In the genomic region with DNA sequence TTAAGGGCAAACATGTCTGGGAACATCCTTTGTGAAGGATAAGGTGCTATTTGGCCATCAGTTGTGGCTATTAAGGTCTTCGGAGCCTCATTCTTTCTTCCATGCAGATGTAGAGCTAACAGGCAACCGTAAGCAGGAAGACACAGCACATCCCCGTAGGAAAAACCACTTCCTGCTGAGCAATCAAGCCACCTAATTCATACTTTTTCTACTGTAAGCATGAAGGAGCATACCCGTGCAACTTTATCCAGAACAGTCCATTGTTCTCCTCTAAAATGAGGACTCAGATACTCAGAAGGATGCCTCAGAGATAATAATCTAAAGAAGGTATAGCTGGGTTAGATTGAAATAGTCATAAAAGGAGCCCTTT, we compare ENCODE assay signal across 10 cellular contexts.
DNase-seq lines count a peak whose midpoint lies in the region; ATAC-seq and TF ChIP-seq lines count a peak whose summit lies in the region.
"Had no signal": no experiment of that assay in that cellular context is flagged by ENCODE, and none has a peak within 500 bp of the region (broad histone marks: within the 10 kb centered on the region; RNA-seq: fewer than 3 reads in every experiment).

No MANE protein-coding gene starts in this region.

- ATAC-seq in Right ventricle myocardium inferior (peak; percentile 6), Right ventricle myocardium superior (ENCODE audit: poor library complexity) (no peak), lung (ENCODE audit: insufficient read depth, low FRiP score) (no peak), GM18907 (IDR thresholded peaks at IDR 0.05; ENCODE audit: unreplicated experiment) (no peak)

- H3K36me3 ChIP-seq in mammary epithelial cell (ENCODE audit: insufficient read depth, low read length) (no peaks in the 10 kb centered on the region), lung (ENCODE audit: control insufficient read depth in 2 of 2, insufficient read depth in 2 of 2, low read length in 2 of 2) (no peaks in the 10 kb centered on the region), uterus (no peaks in the 10 kb centered on the region)

- TF ChIP-seq POLR2A in uterus (IDR thresholded peaks at IDR 0.05): no peak

- H3K27ac ChIP-seq in mammary epithelial cell (ENCODE audit: insufficient read depth, low read depth, low read length): peak overlapping the region; percentile 71
- H3K27ac ChIP-seq in lung (ENCODE audit: low read depth in 1 of 2, low read length in 1 of 2): peak overlapping the region; percentile 1 to 54
- H3K27ac ChIP-seq in uterus: peak overlapping the region; percentile 53 to 60

- no peaks in the 10 kb centered on the region for H3K79me2 ChIP-seq in mammary epithelial cell (ENCODE audit: insufficient read depth, low read length)

- peak overlapping the region; percentile 49 for H3K4me2 ChIP-seq in mammary epithelial cell (ENCODE audit: insufficient read depth, low read depth, low read length)

- DNase-seq in Right ventricle myocardium inferior (ENCODE audit: missing footprints) (no peak), Right ventricle myocardium superior (no peak), mammary epithelial cell (peak; percentile 80), lung (ENCODE audit: low spot score) (no peak), uterus (no peak), GF-D8 (lab: John Stamatoyannopoulos, UW) (no peak), pons (ENCODE audit: low spot score) (no peak)
- DNase-seq: activated gamma-delta T cell treated with Interleukin-2 at 50 U/mL for 16 hours, NCI-H748 treated with DMSO at 0.1 percent for 48 hours had no signal

- 12% methylated on average over 4 of the region's 4 CpGs for WGBS in mammary epithelial cell (ENCODE audit: low coverage, missing lambda C conversion rate)
- 17 to 33% methylated on average over 4 of the region's 4 CpGs for WGBS in lung, 2 donors

- H3K4me1 ChIP-seq in mammary epithelial cell (ENCODE audit: insufficient read depth, low read length) (peaks cover 38% of the 10 kb centered on the region), lung (ENCODE audit: control insufficient read depth in 2 of 2, insufficient read depth in 2 of 2, low read length in 2 of 2) (peaks cover 5 to 10% of the 10 kb centered on the region in 2 donors), uterus (peaks cover 0 to 8% of the 10 kb centered on the region in 2 donors)

- dilution Hi-C loops in mammary epithelial cell (cut with HindIII; ENCODE audit: low sequenced_read_pairs): no loop called here

- H3K9me3 ChIP-seq in mammary epithelial cell (replicated peaks; ENCODE audit: insufficient read depth, low read length): no peaks in the 10 kb centered on the region
- H3K9me3 ChIP-seq in lung (ENCODE audit: control insufficient read depth in 2 of 2, insufficient read depth in 1 of 2, low read length in 1 of 2): no peaks in the 10 kb centered on the region
- H3K9me3 ChIP-seq in uterus: no peaks in the 10 kb centered on the region

- TSS peak; percentile 65 for BruUV-seq in mammary epithelial cell (replicated peaks; lab: Mats Ljungman, UMichigan)

- in situ Hi-C loops in mammary epithelial cell (cut with MboI; ENCODE audit: low sequenced_read_pairs in 2 of 2): no loop called here

- peak overlapping the region; percentile 82 for H2AFZ ChIP-seq in mammary epithelial cell (ENCODE audit: low read depth, low read length)

- CTCF ChIA-PET in mammary epithelial cell (lab: Charles Lee; ENCODE audit: low non-redundant PET): interaction anchor here (0.7 kb wide), 1 partner anchor 17 kb away, joined by 6 read pairs; no protein-coding TSS in a partner anchor

- intact Hi-C loops in Right ventricle myocardium inferior (cut with DNase I): loop anchor here (5.0 kb wide), 2 partner anchors 89 to 101 kb away; no protein-coding TSS in a partner anchor
- intact Hi-C loops in Right ventricle myocardium superior (cut with DNase I): no loop called here
- intact Hi-C loops in mammary epithelial cell (cut with micrococcal nuclease): loop anchor here (1.0 kb wide), 1 partner anchor 22 kb away; no protein-coding TSS in a partner anchor
- intact Hi-C loops in uterus (cut with DNase I; ENCODE audit: low total_unique reads): no loop called here

- H4K20me1 ChIP-seq in mammary epithelial cell (ENCODE audit: insufficient read depth, low read length): no peaks in the 10 kb centered on the region

- H3K4me3 ChIP-seq in mammary epithelial cell (replicated peaks in 1 of 3; ENCODE audit: insufficient read depth in 1 of 3, low read depth in 2 of 3, low read length in 3 of 3) (no peak overlapping the region), lung (no peak overlapping the region), uterus (no peak overlapping the region)

- H3K27me3 ChIP-seq in mammary epithelial cell (ENCODE audit: insufficient read depth, low read length) (no peaks in the 10 kb centered on the region), lung (ENCODE audit: control insufficient read depth, insufficient read depth) (no peaks in the 10 kb centered on the region), uterus (no peaks in the 10 kb centered on the region)

- H3K9ac ChIP-seq in mammary epithelial cell (ENCODE audit: insufficient read depth, low read length): peak overlapping the region; percentile 41

- no peak for TF ChIP-seq CTCF in mammary epithelial cell (conservative IDR thresholded peaks at IDR 0.05 in 1 of 2, IDR thresholded peaks at IDR 0.05 in 1 of 2; ENCODE audit: extremely low read depth in 1 of 2, insufficient read depth in 1 of 2, low read depth in 1 of 2, low read length in 2 of 2)
- no peak for TF ChIP-seq CTCF in lung (IDR thresholded peaks at IDR 0.05; ENCODE audit: control extremely low read depth, extremely low read depth)
- TF ChIP-seq CTCF in uterus (IDR thresholded peaks at IDR 0.05): no peak

Comparison
In these comparisons a context has a peak if more than half of its experiments do, and no peak if none do; other contexts are left out.
1. intact Hi-C loops: an anchor here in Right ventricle myocardium inferior (5.0 kb wide) and mammary epithelial cell (1.0 kb wide); none called in Right ventricle myocardium superior and uterus.